In genomic region chr12:84779169-84779568, GRCh38 we compare ENCODE assay signal across 21 cellular contexts.
DNase-seq lines count a peak whose midpoint lies in the region; FAIRE-seq and TF ChIP-seq lines count a peak whose summit lies in the region.
"Had no signal": no experiment of that assay in that cellular context is flagged by ENCODE, and none has a peak within 500 bp of the region (broad histone marks: within the 10 kb centered on the region; RNA-seq: fewer than 3 reads in every experiment).

No MANE protein-coding gene starts in this region.

- H3K4me1 Mint-ChIP-seq in astrocyte (ENCODE audit: low read depth, unreplicated experiment), result no peaks in the 10 kb centered on the region
- H3K4me1 Mint-ChIP-seq: B cell, CD14-positive monocyte had no signal

- H4K20me1 ChIP-seq in astrocyte (ENCODE audit: insufficient read depth, low read length) (no peaks in the 10 kb centered on the region), keratinocyte (ENCODE audit: control insufficient read depth, extremely low read depth, insufficient read depth, low read length) (no peaks in the 10 kb centered on the region)

- no peak overlapping the region for H3K4me3 Mint-ChIP-seq in astrocyte (ENCODE audit: unreplicated experiment)
- H3K4me3 Mint-ChIP-seq: B cell, CD14-positive monocyte, H9, HFFc6 had no signal

- POLR2A ChIA-PET in AG04450 (lab: Yijun Ruan, JAX), result no interaction called here

- CTCF ChIA-PET in AG04450 (lab: Charles Lee), result interaction anchor here (0.6 to 1.1 kb wide), 2 partner anchors 63 to 723 kb away, joined by 3 read pairs; no protein-coding TSS in a partner anchor

- H3K9me1 ChIP-seq in keratinocyte (ENCODE audit: control insufficient read depth, extremely low read depth, insufficient read depth, low read length), result no peaks in the 10 kb centered on the region

- no peaks in the 10 kb centered on the region for H3K9me3 Mint-ChIP-seq in astrocyte (ENCODE audit: unreplicated experiment)
- H3K9me3 Mint-ChIP-seq: CD14-positive monocyte, H9, HFFc6 had no signal

- H3K36me3 Mint-ChIP-seq in astrocyte (ENCODE audit: low read depth, unreplicated experiment), result no peaks in the 10 kb centered on the region
- H3K36me3 Mint-ChIP-seq: CD14-positive monocyte had no signal

- no peak overlapping the region for H3K4me3 ChIP-seq in AG04450 (ENCODE audit: low read depth, low read length)
- H3K4me3 ChIP-seq in astrocyte (ENCODE audit: insufficient read depth, low read depth, low read length), result no peak overlapping the region
- no peak overlapping the region for H3K4me3 ChIP-seq in keratinocyte (ENCODE audit: control insufficient read depth in 2 of 3, extremely low read depth in 1 of 3, insufficient read depth in 2 of 3, low read depth in 1 of 3, low read length in 3 of 3)
- H3K4me3 ChIP-seq: Peyer's patch had no signal

- H3K27ac ChIP-seq in AG04450 (ENCODE audit: low read depth, low read length) (no peak overlapping the region), astrocyte (ENCODE audit: low read depth, low read length) (no peak overlapping the region), keratinocyte (ENCODE audit: control insufficient read depth, insufficient read depth, low read length) (no peak overlapping the region)
- H3K27ac ChIP-seq: HL-60, Peyer's patch had no signal

- no peaks in the 10 kb centered on the region for H3K9me3 ChIP-seq in AG04450 (ENCODE audit: control insufficient read depth, insufficient read depth, low read length)
- H3K9me3 ChIP-seq in astrocyte (ENCODE audit: insufficient read depth, low read depth, low read length), result no peaks in the 10 kb centered on the region
- H3K9me3 ChIP-seq in keratinocyte (ENCODE audit: control insufficient read depth, low read depth, low read length), result no peaks in the 10 kb centered on the region
- H3K9me3 ChIP-seq: Peyer's patch had no signal

- H3K9ac ChIP-seq in astrocyte (ENCODE audit: low read length) (no peak overlapping the region), keratinocyte (ENCODE audit: control insufficient read depth, extremely low read depth, insufficient read depth, low read length) (no peak overlapping the region)

- no peaks in the 10 kb centered on the region for H3K4me1 ChIP-seq in astrocyte (ENCODE audit: insufficient read depth, low read length)
- H3K4me1 ChIP-seq in keratinocyte (ENCODE audit: control insufficient read depth, extremely low read depth, insufficient read depth, low read length), result no peaks in the 10 kb centered on the region
- H3K4me1 ChIP-seq: Peyer's patch had no signal

- FAIRE-seq in astrocyte (lab: Jason Lieb, UNC) (peak; percentile 67), keratinocyte (lab: Jason Lieb, UNC) (peak; percentile 76), D721Med (lab: Jason Lieb, UNC) (no peak), GM12891 (lab: Jason Lieb, UNC) (no peak)

- no peaks in the 10 kb centered on the region for H3K27me3 Mint-ChIP-seq in astrocyte (ENCODE audit: low read depth, unreplicated experiment)
- H3K27me3 Mint-ChIP-seq: B cell had no signal

- H3K27me3 ChIP-seq in AG04450 (ENCODE audit: control insufficient read depth, insufficient read depth, low read length), result no peaks in the 10 kb centered on the region
- no peaks in the 10 kb centered on the region for H3K27me3 ChIP-seq in astrocyte (ENCODE audit: insufficient read depth, low read length)
- no peaks in the 10 kb centered on the region for H3K27me3 ChIP-seq in keratinocyte (ENCODE audit: control insufficient read depth, extremely low read depth, insufficient read depth, low read length)
- H3K27me3 ChIP-seq: Peyer's patch had no signal

- H2AFZ ChIP-seq in astrocyte (ENCODE audit: low read depth, low read length), result peak overlapping the region; percentile 6
- no peak overlapping the region for H2AFZ ChIP-seq in keratinocyte (ENCODE audit: control insufficient read depth, low read length)

- dilution Hi-C loops in keratinocyte (cut with MboI; ENCODE audit: extremely low pct_ligation_motif_present, low sequenced_read_pairs), result no loop called here

- no peak for TF ChIP-seq POLR2A in GM12891 (IDR thresholded peaks at IDR 0.05; ENCODE audit: low read depth, low read length)

- H3K36me3 ChIP-seq in astrocyte (ENCODE audit: insufficient read depth, low read length), result no peaks in the 10 kb centered on the region
- no peaks in the 10 kb centered on the region for H3K36me3 ChIP-seq in keratinocyte (ENCODE audit: control insufficient read depth in 2 of 2, extremely low read depth in 1 of 2, insufficient read depth in 2 of 2, low read length in 2 of 2)
- H3K36me3 ChIP-seq: Peyer's patch had no signal

- H3K4me2 ChIP-seq in astrocyte (ENCODE audit: low read length) (no peak overlapping the region), keratinocyte (ENCODE audit: control insufficient read depth, extremely low read depth, insufficient read depth, low read depth, low read length) (no peak overlapping the region)

- TF ChIP-seq CTCF in AG04450 (IDR thresholded peaks at IDR 0.05; ENCODE audit: low read depth, low read length) (0 out of 2 replicates have a peak, but pooled peaks have one; percentile 7), astrocyte (IDR thresholded peaks at IDR 0.05; ENCODE audit: insufficient read depth, low read depth, low read length) (no peak), keratinocyte (optimal IDR thresholded peaks at IDR 0.05 in 1 of 3, IDR thresholded peaks at IDR 0.05 in 1 of 3, conservative IDR thresholded peaks at IDR 0.05 in 1 of 3; ENCODE audit: extremely low read depth in 1 of 3, insufficient read depth in 2 of 3, low read length in 3 of 3) (no peak), D721Med (IDR thresholded peaks at IDR 0.05; ENCODE audit: insufficient read depth, missing control alignments) (no peak)

- no peak overlapping the region for H3K27ac Mint-ChIP-seq in astrocyte (ENCODE audit: unreplicated experiment)
- H3K27ac Mint-ChIP-seq: B cell, CD14-positive monocyte, H9, HFFc6 had no signal

- no peak for DNase-seq in AG04450 (ENCODE audit: low read depth, low spot score)
- peak; percentile 26 for DNase-seq in HT1080 (ENCODE audit: low read depth)
- DNase-seq in astrocyte (ENCODE audit: low read depth), result no peak
- DNase-seq in keratinocyte (ENCODE audit: low read depth, low spot score), result no peak
- DNase-seq in D721Med (ENCODE audit: insufficient read length, low spot score), result no peak
- DNase-seq in GM12891 (ENCODE audit: insufficient read length, low spot score), result no peak
- DNase-seq in activated T-cell treated with anti-CD3 and anti-CD28 coated beads for 4 hours, result no peak
- no peak for DNase-seq in mesenteric fat pad (ENCODE audit: low spot score)
- DNase-seq: 8988T, H9, HFFc6, KG1, NCI-H1105, NCI-H2029 treated with DMSO at 0.1 percent for 48 hours, NCI-H226, NCI-H510A treated with DMSO at 0.1 percent for 48 hours, NCI-H748 treated with DMSO at 0.1 percent for 48 hours, Peyer's patch had no signal

- no peaks in the 10 kb centered on the region for H3K79me2 ChIP-seq in astrocyte (ENCODE audit: insufficient read depth, low read length)
- no peaks in the 10 kb centered on the region for H3K79me2 ChIP-seq in keratinocyte (ENCODE audit: control insufficient read depth, insufficient read depth, low read length)

TF ChIP-seq in GM12891, 5 proteins besides CTCF, POLR2A, EP300 and RAD21:
- TF ChIP-seq PAX5 (IDR thresholded peaks at IDR 0.05; ENCODE audit: insufficient read depth, low read length, severe bottlenecking) (no peak), POU2F2 (IDR thresholded peaks at IDR 0.05; ENCODE audit: low read depth, low read length) (no peak), POLR2AphosphoS5 (IDR thresholded peaks at IDR 0.05; ENCODE audit: low read depth, low read length) (no peak), TAF1 (IDR thresholded peaks at IDR 0.05; ENCODE audit: low read depth, low read length) (no peak)
